Comparison of ENCODE assay signal across 22 cellular contexts in the genomic region with DNA sequence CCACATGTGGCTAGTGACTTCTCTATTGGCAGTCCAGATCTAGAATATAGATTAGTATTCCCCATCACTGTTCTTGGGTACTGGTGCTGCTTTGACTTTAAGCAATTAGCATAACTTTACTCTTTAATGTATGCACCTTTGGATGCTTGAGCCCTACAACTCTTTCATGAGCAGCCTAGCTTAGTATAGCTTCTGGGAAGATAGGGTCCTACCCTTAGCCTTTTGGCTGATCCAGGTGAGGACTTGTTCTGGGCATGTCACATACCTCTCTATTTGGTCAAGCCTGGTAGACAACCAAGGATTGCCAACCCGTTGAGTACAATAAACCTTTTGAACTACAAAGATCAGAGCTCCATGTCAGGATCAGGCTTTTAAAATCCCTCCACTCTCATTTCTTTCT.
"Had no signal": no experiment of that assay in that cellular context is flagged by ENCODE, and none has a peak within 500 bp of the region (broad histone marks: within the 10 kb centered on the region; RNA-seq: fewer than 3 reads in every experiment).

No MANE protein-coding gene starts in this region.

- H3K27ac ChIP-seq: cardiac muscle cell, coronary artery, dorsolateral prefrontal cortex, left ventricle myocardium inferior, transverse colon had no signal

- DNase-seq: activated CD4-positive, alpha-beta memory T cell treated with anti-CD3 and anti-CD28 coated beads for 36 hours; activated CD4-positive, alpha-beta T cell treated with anti-CD3 and anti-CD28 coated beads for 48 hours; activated CD8-positive, alpha-beta memory T cell treated with anti-CD3 and anti-CD28 coated beads, Interleukin-2, amount 50 U/mL, for 4 hours; activated T-cell treated with anti-CD3 and anti-CD28 coated beads, Interleukin-2, amount 50 U/mL, for 24 hours; anterior cingulate cortex; dorsolateral prefrontal cortex; effector memory CD4-positive, alpha-beta T cell; head of caudate nucleus; hippocampal formation; left ventricle myocardium inferior; posterior cingulate gyrus; right cardiac atrium; stimulated activated CD4-positive, alpha-beta T cell treated with anti-CD3 and anti-CD28 coated beads, Interleukin-15, amount 100 ng/mL, for 24 hours; stimulated activated naive CD4-positive, alpha-beta T cell treated with Interleukin-2 at 50 U/mL for 16 hours; T-cell; transverse colon had no signal

- H3K4me3 Mint-ChIP-seq: activated CD4-positive, alpha-beta memory T cell treated with anti-CD3 and anti-CD28 coated beads for 36 hours; activated naive CD4-positive, alpha-beta T cell treated with anti-CD3 and anti-CD28 coated beads, Interleukin-2, amount 50 U/mL, for 24 hours; activated T-cell treated with anti-CD3 and anti-CD28 coated beads, Interleukin-2, amount 50 U/mL, for 24 hours; activated T-helper 17 cell treated with anti-CD3 and anti-CD28 coated beads, Interleukin-2, amount 50 U/mL, for 72 hours; nephron; T-cell; T-helper 2 cell treated with Interferon-gamma antibody and Interleukin-4, amounts not matched to agents 5 μg/mL and 100 μg/mL, for 36 hours had no signal

- H3K27me3 Mint-ChIP-seq: activated CD4-positive, alpha-beta memory T cell treated with anti-CD3 and anti-CD28 coated beads for 36 hours; activated naive CD4-positive, alpha-beta T cell treated with anti-CD3 and anti-CD28 coated beads, Interleukin-2, amount 50 U/mL, for 24 hours; activated T-cell treated with anti-CD3 and anti-CD28 coated beads, Interleukin-2, amount 50 U/mL, for 24 hours; activated T-helper 17 cell treated with anti-CD3 and anti-CD28 coated beads, Interleukin-2, amount 50 U/mL, for 72 hours; T-cell had no signal

- H3K4me3 ChIP-seq: cardiac muscle cell, coronary artery, dorsolateral prefrontal cortex, left ventricle myocardium inferior, transverse colon had no signal

- ATAC-seq: activated T-helper 17 cell treated with anti-CD3 and anti-CD28 coated beads, Interleukin-2, amount 50 U/mL, for 72 hours; right cardiac atrium; T-cell had no signal

- H3K27ac Mint-ChIP-seq: activated CD4-positive, alpha-beta memory T cell treated with anti-CD3 and anti-CD28 coated beads for 36 hours; activated naive CD4-positive, alpha-beta T cell treated with anti-CD3 and anti-CD28 coated beads, Interleukin-2, amount 50 U/mL, for 24 hours; activated T-cell treated with anti-CD3 and anti-CD28 coated beads, Interleukin-2, amount 50 U/mL, for 24 hours; activated T-helper 17 cell treated with anti-CD3 and anti-CD28 coated beads, Interleukin-2, amount 50 U/mL, for 72 hours; nephron; T-cell; T-helper 2 cell treated with Interferon-gamma antibody and Interleukin-4, amounts not matched to agents 5 μg/mL and 100 μg/mL, for 36 hours had no signal

- H3K9me3 ChIP-seq: left ventricle myocardium inferior, transverse colon had no signal

- H3K36me3 ChIP-seq: cardiac muscle cell, transverse colon had no signal

- H3K9me3 Mint-ChIP-seq: activated CD4-positive, alpha-beta memory T cell treated with anti-CD3 and anti-CD28 coated beads for 36 hours; activated naive CD4-positive, alpha-beta T cell treated with anti-CD3 and anti-CD28 coated beads, Interleukin-2, amount 50 U/mL, for 24 hours; activated T-helper 17 cell treated with anti-CD3 and anti-CD28 coated beads, Interleukin-2, amount 50 U/mL, for 72 hours; nephron; T-cell; T-helper 2 cell treated with Interferon-gamma antibody and Interleukin-4, amounts not matched to agents 5 μg/mL and 100 μg/mL, for 36 hours had no signal

- H3K4me1 ChIP-seq: transverse colon had no signal

- H3K27me3 ChIP-seq: dorsolateral prefrontal cortex, transverse colon had no signal
